Comparison of ENCODE assay signal across 18 cellular contexts in genomic region chrX:63475200-63475599, GRCh38.
DNase-seq lines count a peak whose midpoint lies in the region; ATAC-seq and TF ChIP-seq lines count a peak whose summit lies in the region.
"Had no signal": no experiment of that assay in that cellular context is flagged by ENCODE, and none has a peak within 500 bp of the region (broad histone marks: within the 10 kb centered on the region; RNA-seq: fewer than 3 reads in every experiment).

No MANE protein-coding gene starts in this region.

- ATAC-seq in GM21447 (IDR thresholded peaks at IDR 0.05; ENCODE audit: unreplicated experiment) (no peak), left colon (no peak)
- ATAC-seq: HepG2 had no signal

- DNase-seq in Caki2 (ENCODE audit: low read depth), result peak; percentile 6
- peak; percentile 4 for DNase-seq in HT-29 (ENCODE audit: low spot score)
- peak; percentile 2 for DNase-seq in SK-N-MC (ENCODE audit: low read depth, low spot score)
- DNase-seq in fibroblast of pulmonary artery (ENCODE audit: low read depth), result peak; percentile 1
- no peak for DNase-seq in tibial nerve (ENCODE audit: low spot score in 2 of 2)
- no peak for DNase-seq in SIG-M5 treated with dmso at 0.1 percent for 504 hours (lab: John Stamatoyannopoulos, UW; ENCODE audit: unreplicated experiment)
- DNase-seq in left colon, result no peak
- DNase-seq: AML-193, GF-D8, Karpas-422, NCI-H146, NCI-H2171, NCI-H82, Peyer's patch, SHP77 had no signal

- no peak overlapping the region for H3K9ac ChIP-seq in SK-N-MC (ENCODE audit: insufficient read length)

- no peaks in the 10 kb centered on the region for H3K36me3 ChIP-seq in SK-N-MC (ENCODE audit: insufficient read depth, low read length)
- peaks cover 0 to 23% (median 0%) of the 10 kb centered on the region in 3 donors for H3K36me3 ChIP-seq in tibial nerve
- H3K36me3 ChIP-seq: Peyer's patch had no signal

- no peak overlapping the region for H3K27ac ChIP-seq in SK-N-MC
- no peak overlapping the region for H3K27ac ChIP-seq in tibial nerve
- H3K27ac ChIP-seq: Peyer's patch had no signal

- in situ Hi-C loops in Caki2 (cut with HindIII; ENCODE audit: low pct_unique_long_range_greater_than_20kb, low sequenced_read_pairs), result no loop called here

- H3K9me3 ChIP-seq in SK-N-MC (ENCODE audit: low read depth, low read length), result peaks cover 6% of the 10 kb centered on the region; the same call in 1 of the 2 replicates
- H3K9me3 ChIP-seq in tibial nerve, result peaks cover 0 to 51% (median 20%) of the 10 kb centered on the region in 4 donors
- H3K9me3 ChIP-seq: Caco-2 had no signal

- H3K4me1 ChIP-seq in tibial nerve, result no peaks in the 10 kb centered on the region
- H3K4me1 ChIP-seq: Caco-2, Peyer's patch had no signal

- H3K27me3 ChIP-seq in tibial nerve, result no peaks in the 10 kb centered on the region
- H3K27me3 ChIP-seq: Peyer's patch had no signal

- no peak for TF ChIP-seq EP300 in tibial nerve (IDR thresholded peaks at IDR 0.05)

- intact Hi-C loops in left colon (cut with DNase I, micrococcal nuclease), result no loop called here

- WGBS in tibial nerve, 2 donors, result 87 to 100% methylated on average over 1 of the region's 1 CpG

- H3K4me3 ChIP-seq in SK-N-MC (no peak overlapping the region), fibroblast of pulmonary artery (replicated peaks; ENCODE audit: low read depth, low read length) (no peak overlapping the region), tibial nerve (no peak overlapping the region)
- H3K4me3 ChIP-seq: Peyer's patch had no signal

- no peak for TF ChIP-seq POLR2A in tibial nerve (IDR thresholded peaks at IDR 0.05)

- no peak for TF ChIP-seq CTCF in fibroblast of pulmonary artery (IDR thresholded peaks at IDR 0.05; ENCODE audit: low read length, missing control alignments)
- no peak for TF ChIP-seq CTCF in tibial nerve (IDR thresholded peaks at IDR 0.05)

Comparison
In these comparisons a context has a peak if more than half of its experiments do, and no peak if none do; other contexts are left out.
1. DNase-seq: peak in Caki2 (single experiment), HT-29 (single experiment), SK-N-MC (single experiment) and fibroblast of pulmonary artery (single experiment); none in tibial nerve (0 of 2), SIG-M5 treated with dmso at 0.1 percent for 504 hours (single experiment) and left colon (0 of 2).